8 cellular contexts compared by ENCODE assay signal in the genomic region with DNA sequence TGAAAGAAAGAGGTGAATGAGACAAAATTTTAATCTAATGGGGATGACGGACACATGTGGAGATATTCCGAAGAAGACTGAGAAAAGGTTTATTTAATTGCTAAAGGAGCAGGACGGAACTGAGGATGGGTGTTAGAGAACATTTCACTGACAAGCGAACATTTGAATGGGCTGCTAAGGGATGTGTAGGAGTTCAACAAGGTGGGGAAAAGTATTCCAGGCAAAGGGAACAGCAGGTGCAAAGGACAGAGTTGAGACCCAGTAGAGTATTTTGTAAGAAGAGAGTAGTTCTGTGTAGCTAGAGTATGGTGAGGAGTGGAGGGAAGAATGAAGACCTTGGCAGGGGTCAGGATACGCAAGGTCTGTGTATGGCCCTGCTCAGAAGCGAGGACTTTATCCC. TPM values are rescaled to one million over a fixed set of nuclear protein-coding genes. Genes with fewer than 3 reads are reported as not detected.
"Had no signal": no experiment of that assay in that cellular context is flagged by ENCODE, and none has a peak within 500 bp of the region (broad histone marks: within the 10 kb centered on the region; RNA-seq: fewer than 3 reads in every experiment).

No MANE protein-coding gene starts in this region.

- H2AFZ ChIP-seq: GM23338 had no signal

- H3K4me1 ChIP-seq: HAP-1 had no signal

- H3K9me3 ChIP-seq: HAP-1 had no signal

- H3K36me3 ChIP-seq: HAP-1 had no signal

- H3K4me3 ChIP-seq: GM23338, HAP-1, K562 had no signal

- DNase-seq: H7, IMR-90 had no signal

- ATAC-seq: GM23338, HCT116, K562 had no signal

- H3K4me2 ChIP-seq: GM23338 had no signal

RNA-seq across cellular contexts. Expression of a gene that starts 47.4 kb away (rescaled TPM):
- total RNA-seq: H4, HT-29 had no signal
